ENCODE assay signal across 12 cellular contexts in genomic region chr1:6027591-6027990, GRCh38. TPM values are rescaled to one million over a fixed set of nuclear protein-coding genes. Genes with fewer than 3 reads are reported as not detected.
DNase-seq lines count a peak whose midpoint lies in the region; ATAC-seq, FAIRE-seq and TF ChIP-seq lines count a peak whose summit lies in the region.
"Had no signal": no experiment of that assay in that cellular context is flagged by ENCODE, and none has a peak within 500 bp of the region (broad histone marks: within the 10 kb centered on the region; RNA-seq: fewer than 3 reads in every experiment).

No MANE protein-coding gene starts in this region.

- POLR2A ChIA-PET in CD4-positive, alpha-beta memory T cell (lab: Charles Lee; ENCODE audit: partially characterized antibody) = interaction anchor here (0.6 to 6.7 kb wide), 8 partner anchors 9 to 179 kb away, joined by 3 to 179 read pairs (median 5); partner anchors contain the start of genes KCNAB2, NPHP4 and RNF207
- POLR2A ChIA-PET in activated CD8-positive, alpha-beta T cell treated with anti-CD3 and anti-CD28 coated beads, Interleukin-2, amount 10 ng/mL, durations not matched to agents 7 days and 5 days (lab: Charles Lee) = interaction anchor here (0.7 to 7.0 kb wide), 4 partner anchors 10 to 573 kb away, joined by 3 to 105 read pairs (median 4); partner anchors contain the start of gene NPHP4
- POLR2A ChIA-PET in naive thymus-derived CD4-positive, alpha-beta T cell (lab: Charles Lee) = interaction anchor here (0.6 to 6.0 kb wide), 7 partner anchors 9 to 469 kb away, joined by 3 to 67 read pairs (median 3); partner anchors contain the start of gene NPHP4

- intact Hi-C loops in CD4-positive, alpha-beta memory T cell (cut with micrococcal nuclease) = loop anchor here (2.0 to 10.0 kb wide), 4 partner anchors 53 to 433 kb away; partner anchors contain the start of genes HES3 and RPL22
- intact Hi-C loops in naive thymus-derived CD4-positive, alpha-beta T cell (cut with micrococcal nuclease) = loop anchor here (5.0 to 10.0 kb wide), 3 partner anchors 53 to 757 kb away; partner anchors contain the start of genes CAMTA1 (in 1 of the 2) and KLHL21 (in 1 of the 2)

- TF ChIP-seq POLR2A in GM12892 (IDR thresholded peaks at IDR 0.05; ENCODE audit: low read depth, low read length) = no peak

- H3K27me3 Mint-ChIP-seq in CD4-positive, alpha-beta memory T cell = no peaks in the 10 kb centered on the region
- no peaks in the 10 kb centered on the region for H3K27me3 Mint-ChIP-seq in activated CD8-positive, alpha-beta T cell treated with anti-CD3 and anti-CD28 coated beads, Interleukin-2, amount 10 ng/mL, durations not matched to agents 7 days and 5 days (ENCODE audit: low read depth)
- H3K27me3 Mint-ChIP-seq in naive thymus-derived CD4-positive, alpha-beta T cell = no peaks in the 10 kb centered on the region

- TF ChIP-seq CTCF in KMS-11 (conservative IDR thresholded peaks at IDR 0.05; ENCODE audit: low read depth, low read length) = no peak
- TF ChIP-seq CTCF in WERI-Rb-1 (IDR thresholded peaks at IDR 0.05; ENCODE audit: low read depth, low read length) = no peak

- ATAC-seq in activated CD8-positive, alpha-beta T cell treated with anti-CD3 and anti-CD28 coated beads, Interleukin-2, amount 10 ng/mL, durations not matched to agents 7 days and 5 days = peak; percentile 16
- ATAC-seq in naive thymus-derived CD4-positive, alpha-beta T cell = no peak
- ATAC-seq: PC-3 had no signal

- H3K27ac ChIP-seq in CD4-positive, alpha-beta memory T cell (ENCODE audit: low read depth, low read length) = peak overlapping the region; percentile 89
- H3K27ac ChIP-seq in KMS-11 (no peak overlapping the region), WERI-Rb-1 (no peak overlapping the region)
- H3K27ac ChIP-seq in naive thymus-derived CD4-positive, alpha-beta T cell (ENCODE audit: low read depth, low read length) = peak overlapping the region; percentile 84
- H3K27ac ChIP-seq: prostate gland had no signal

- no peak overlapping the region for H2AFZ ChIP-seq in KMS-11 (ENCODE audit: low read depth)

- FAIRE-seq in GM12892 (lab: Jason Lieb, UNC) = no peak

- peaks cover 44 to 80% (median 62%) of the 10 kb centered on the region in 4 donors for H3K4me1 Mint-ChIP-seq in CD4-positive, alpha-beta memory T cell
- H3K4me1 Mint-ChIP-seq in activated CD8-positive, alpha-beta T cell treated with anti-CD3 and anti-CD28 coated beads, Interleukin-2, amount 10 ng/mL, durations not matched to agents 7 days and 5 days (ENCODE audit: low read depth) = peaks cover 62% of the 10 kb centered on the region
- peaks cover 54 to 70% (median 61%) of the 10 kb centered on the region in 7 donors for H3K4me1 Mint-ChIP-seq in naive thymus-derived CD4-positive, alpha-beta T cell
- H3K4me1 Mint-ChIP-seq: endodermal cell had no signal

- H4K20me1 ChIP-seq in KMS-11 (ENCODE audit: insufficient read depth) = peaks cover 8% of the 10 kb centered on the region; the same call in 1 of the 2 replicates

- peak overlapping the region; percentile 54 to 89 for H3K4me3 ChIP-seq in CD4-positive, alpha-beta memory T cell (ENCODE audit: low read length in 2 of 2)
- no peak overlapping the region for H3K4me3 ChIP-seq in KMS-11 (IDR thresholded peaks at IDR 0.05; ENCODE audit: insufficient read depth, low read depth, low read length)
- H3K4me3 ChIP-seq in naive thymus-derived CD4-positive, alpha-beta T cell (ENCODE audit: low read length) = peak overlapping the region; percentile 89
- H3K4me3 ChIP-seq in WERI-Rb-1 (ENCODE audit: low read depth, low read length) = no peak overlapping the region
- H3K4me3 ChIP-seq: prostate gland had no signal

- peaks cover 0 to 1% (median 0%) of the 10 kb centered on the region in 8 donors for H3K9me3 Mint-ChIP-seq in CD4-positive, alpha-beta memory T cell
- H3K9me3 Mint-ChIP-seq in activated CD8-positive, alpha-beta T cell treated with anti-CD3 and anti-CD28 coated beads, Interleukin-2, amount 10 ng/mL, durations not matched to agents 7 days and 5 days (ENCODE audit: insufficient read depth) = no peaks in the 10 kb centered on the region
- H3K9me3 Mint-ChIP-seq in naive thymus-derived CD4-positive, alpha-beta T cell = peaks cover 0 to 3% (median 0%) of the 10 kb centered on the region in 11 donors
- H3K9me3 Mint-ChIP-seq: endodermal cell had no signal

- DNase-seq in CD4-positive, alpha-beta memory T cell = peak in 3 of 5 donors; percentile 4 to 57 (median 16)
- DNase-seq in activated CD8-positive, alpha-beta T cell treated with anti-CD3 and anti-CD28 coated beads, Interleukin-2, amount 10 ng/mL, durations not matched to agents 7 days and 5 days = peak; percentile 69
- peak in 2 of 9 donors; percentile 4 to 14 for DNase-seq in naive thymus-derived CD4-positive, alpha-beta T cell
- DNase-seq in WERI-Rb-1 (no peak), GM12892 (ENCODE audit: insufficient read length) (no peak), NCI-H510A (lab: John Stamatoyannopoulos, UW) (no peak), nucleus accumbens (lab: John Stamatoyannopoulos, UW) (no peak)
- DNase-seq: endodermal cell, NCI-H1048, PC-3 had no signal

- no peaks in the 10 kb centered on the region for H3K27me3 ChIP-seq in CD4-positive, alpha-beta memory T cell (ENCODE audit: insufficient read depth, low read length)
- no peaks in the 10 kb centered on the region for H3K27me3 ChIP-seq in KMS-11 (ENCODE audit: insufficient read depth, low read depth)
- no peaks in the 10 kb centered on the region for H3K27me3 ChIP-seq in naive thymus-derived CD4-positive, alpha-beta T cell (ENCODE audit: control insufficient read depth in 2 of 2, insufficient read depth in 2 of 2, low read length in 2 of 2)
- no peaks in the 10 kb centered on the region for H3K27me3 ChIP-seq in WERI-Rb-1 (ENCODE audit: insufficient read depth, low read depth, severe bottlenecking)

- H3K36me3 ChIP-seq in CD4-positive, alpha-beta memory T cell (ENCODE audit: insufficient read depth, low read length) = peaks cover 8% of the 10 kb centered on the region
- no peaks in the 10 kb centered on the region; the same call in 1 of the 2 replicates for H3K36me3 ChIP-seq in KMS-11 (ENCODE audit: insufficient read depth)
- peaks cover 0 to 6% (median 0%) of the 10 kb centered on the region in 3 experiments for H3K36me3 ChIP-seq in naive thymus-derived CD4-positive, alpha-beta T cell (ENCODE audit: control insufficient read depth in 2 of 3, insufficient read depth in 3 of 3, low read length in 3 of 3)
- H3K36me3 ChIP-seq in WERI-Rb-1 = peaks cover 11% of the 10 kb centered on the region; the same call in 1 of the 2 replicates
- H3K36me3 ChIP-seq: prostate gland had no signal

- H3K79me2 ChIP-seq in KMS-11 (ENCODE audit: insufficient read depth, low read depth) = peaks cover 65% of the 10 kb centered on the region

- peaks cover 64% of the 10 kb centered on the region for H3K4me1 ChIP-seq in CD4-positive, alpha-beta memory T cell (ENCODE audit: insufficient read depth, low read length)
- peaks cover 51% of the 10 kb centered on the region for H3K4me1 ChIP-seq in KMS-11 (ENCODE audit: low read depth, poor library complexity, severe bottlenecking)
- peaks cover 43 to 50% of the 10 kb centered on the region in 2 donors for H3K4me1 ChIP-seq in naive thymus-derived CD4-positive, alpha-beta T cell (ENCODE audit: control insufficient read depth in 2 of 2, insufficient read depth in 2 of 2, low read length in 2 of 2)
- H3K4me1 ChIP-seq: prostate gland had no signal

- no peaks in the 10 kb centered on the region for H3K9me3 ChIP-seq in CD4-positive, alpha-beta memory T cell (ENCODE audit: control insufficient read depth in 1 of 2, low read length in 2 of 2)
- H3K9me3 ChIP-seq in naive thymus-derived CD4-positive, alpha-beta T cell (ENCODE audit: control insufficient read depth in 2 of 3, low read length in 3 of 3) = no peaks in the 10 kb centered on the region
- H3K9me3 ChIP-seq in WERI-Rb-1 (ENCODE audit: severe bottlenecking) = no peaks in the 10 kb centered on the region
- H3K9me3 ChIP-seq: prostate gland had no signal

- H3K27ac Mint-ChIP-seq in CD4-positive, alpha-beta memory T cell = peak overlapping the region; percentile 96 to 99 (median 98)
- H3K27ac Mint-ChIP-seq in activated CD8-positive, alpha-beta T cell treated with anti-CD3 and anti-CD28 coated beads, Interleukin-2, amount 10 ng/mL, durations not matched to agents 7 days and 5 days = peak overlapping the region; percentile 99
- H3K27ac Mint-ChIP-seq in naive thymus-derived CD4-positive, alpha-beta T cell = peak overlapping the region; percentile 87 to 98 (median 96)
- H3K27ac Mint-ChIP-seq: endodermal cell had no signal

- peaks cover 14 to 38% of the 10 kb centered on the region in 2 donors for H3K36me3 Mint-ChIP-seq in CD4-positive, alpha-beta memory T cell
- H3K36me3 Mint-ChIP-seq in activated CD8-positive, alpha-beta T cell treated with anti-CD3 and anti-CD28 coated beads, Interleukin-2, amount 10 ng/mL, durations not matched to agents 7 days and 5 days (ENCODE audit: low read depth) = peaks cover 62% of the 10 kb centered on the region
- peaks cover 0 to 40% (median 8%) of the 10 kb centered on the region in 5 donors for H3K36me3 Mint-ChIP-seq in naive thymus-derived CD4-positive, alpha-beta T cell

- no peak overlapping the region for H3K9ac ChIP-seq in KMS-11

- CTCF ChIA-PET in CD4-positive, alpha-beta memory T cell (lab: Charles Lee; ENCODE audit: partially characterized antibody) = interaction anchor here (2.5 kb wide), 1 partner anchor 34 kb away, joined by 16 read pairs; the partner anchor contains the start of gene NPHP4
- CTCF ChIA-PET in activated CD8-positive, alpha-beta T cell treated with anti-CD3 and anti-CD28 coated beads, Interleukin-2, amount 10 ng/mL, durations not matched to agents 7 days and 5 days (lab: Charles Lee) = interaction anchor here (3.7 kb wide), 1 partner anchor 34 kb away, joined by 21 read pairs; the partner anchor contains the start of gene NPHP4
- CTCF ChIA-PET in naive thymus-derived CD4-positive, alpha-beta T cell (lab: Charles Lee) = interaction anchor here (0.7 kb wide), 1 partner anchor 407 kb away, joined by 3 read pairs; no protein-coding TSS in a partner anchor

- H3K4me2 ChIP-seq in KMS-11 = peak overlapping the region; percentile 95

- peak overlapping the region; percentile 88 to 99 (median 92) for H3K4me3 Mint-ChIP-seq in CD4-positive, alpha-beta memory T cell
- peak overlapping the region; percentile 94 for H3K4me3 Mint-ChIP-seq in activated CD8-positive, alpha-beta T cell treated with anti-CD3 and anti-CD28 coated beads, Interleukin-2, amount 10 ng/mL, durations not matched to agents 7 days and 5 days
- H3K4me3 Mint-ChIP-seq in naive thymus-derived CD4-positive, alpha-beta T cell = peak overlapping the region; percentile 88 to 99 (median 95)
- H3K4me3 Mint-ChIP-seq: endodermal cell had no signal

RNA-seq across cellular contexts. Expression of gene KCNAB2, which starts 18.1 kb away (rescaled TPM):
- 100 to 1,000 TPM; 188 to 197 TPM for total RNA-seq in CD4-positive, alpha-beta memory T cell
- polyA plus RNA-seq in CD4-positive, alpha-beta memory T cell = 10 to 100 TPM; 20.9 to 53.6 TPM
- 100 to 1,000 TPM; 343 to 360 TPM for total RNA-seq in activated CD8-positive, alpha-beta T cell treated with anti-CD3 and anti-CD28 coated beads, Interleukin-2, amount 10 ng/mL, durations not matched to agents 7 days and 5 days
- 100 to 1,000 TPM; 176 to 310 (median 188) TPM for total RNA-seq in naive thymus-derived CD4-positive, alpha-beta T cell
- 10 to 100 TPM; 16.8 to 33.6 TPM for polyA plus RNA-seq in naive thymus-derived CD4-positive, alpha-beta T cell
- polyA plus RNA-seq in GM12892 (2012; ENCODE audit: missing spikeins) = 50.2 TPM

RNA-seq across cellular contexts. Expression of gene NPHP4, which starts 35.4 kb away (rescaled TPM):
- total RNA-seq in CD4-positive, alpha-beta memory T cell = 1 to 10 TPM; 7.6 to 9.6 TPM
- 1 to 10 TPM; 1.0 to 1.1 TPM for polyA plus RNA-seq in CD4-positive, alpha-beta memory T cell
- total RNA-seq in activated CD8-positive, alpha-beta T cell treated with anti-CD3 and anti-CD28 coated beads, Interleukin-2, amount 10 ng/mL, durations not matched to agents 7 days and 5 days = 10 to 100 TPM; 15.6 to 17.2 TPM
- 10 to 100 TPM in 3 of 5 experiments, 1 to 10 TPM in 2; 9.0 to 20.6 (median 11.1) TPM for total RNA-seq in naive thymus-derived CD4-positive, alpha-beta T cell
- polyA plus RNA-seq in naive thymus-derived CD4-positive, alpha-beta T cell = 1 to 10 TPM in 1 of 2 donors, under 1 TPM in 1; 0.40 to 2.7 TPM
- polyA plus RNA-seq in GM12892 (2012; ENCODE audit: missing spikeins) = 4.7 TPM

Comparison
In these comparisons a context has a peak if more than half of its experiments do, and no peak if none do; other contexts are left out.
1. DNase-seq: peak in CD4-positive, alpha-beta memory T cell (3 of 5) and activated CD8-positive, alpha-beta T cell treated with anti-CD3 and anti-CD28 coated beads, Interleukin-2, amount 10 ng/mL, durations not matched to agents 7 days and 5 days (single experiment); none in WERI-Rb-1 (single experiment), GM12892 (single experiment), NCI-H510A (single experiment) and nucleus accumbens (0 of 56).
2. H3K27ac ChIP-seq: peak in CD4-positive, alpha-beta memory T cell (single experiment) and naive thymus-derived CD4-positive, alpha-beta T cell (single experiment); none in KMS-11 (single experiment) and WERI-Rb-1 (single experiment).
3. H3K4me3 ChIP-seq: peak in CD4-positive, alpha-beta memory T cell (2 of 2) and naive thymus-derived CD4-positive, alpha-beta T cell (single experiment); none in KMS-11 (single experiment) and WERI-Rb-1 (single experiment).
4. Peak in every context shown above with its lines, with median percentiles within 50 percentile points of each other: H3K27ac Mint-ChIP-seq and H3K4me3 Mint-ChIP-seq.